30 cellular contexts compared by ENCODE assay signal in genomic region chr3:141681390-141681780, GRCh38. TPM values are rescaled to one million over a fixed set of nuclear protein-coding genes. Genes with fewer than 3 reads are reported as not detected.
DNase-seq lines count a peak whose midpoint lies in the region; ATAC-seq and TF ChIP-seq lines count a peak whose summit lies in the region.
"Had no signal": no experiment of that assay in that cellular context is flagged by ENCODE, and none has a peak within 500 bp of the region (broad histone marks: within the 10 kb centered on the region; RNA-seq: fewer than 3 reads in every experiment).

No MANE protein-coding gene starts in this region.

- H3K4me1 Mint-ChIP-seq in WTC11: peaks cover 59% of the 10 kb centered on the region
- peaks cover 21% of the 10 kb centered on the region for H3K4me1 Mint-ChIP-seq in nephron
- H3K4me1 Mint-ChIP-seq: neural progenitor cell had no signal

- H3K27ac Mint-ChIP-seq in WTC11 (peak overlapping the region; percentile 88; the same call in 1 of the 2 replicates), nephron (peak overlapping the region in 2 of 3 experiments; percentile 83 to 88)
- H3K27ac Mint-ChIP-seq: activated CD8-positive, alpha-beta memory T cell treated with anti-CD3 and anti-CD28 coated beads, Interleukin-2, amount 10 ng/mL, durations not matched to agents 7 days and 5 days; activated naive CD4-positive, alpha-beta T cell treated with anti-CD3 and anti-CD28 coated beads, Interleukin-2, amount 10 ng/mL, durations not matched to agents 7 days and 5 days; CD4-positive, alpha-beta T cell; immature natural killer cell; neural progenitor cell; progenitor cell of endocrine pancreas; stimulated activated naive CD8-positive, alpha-beta T cell treated with anti-CD3 and anti-CD28 coated beads, Interleukin-15, Interleukin-2, amounts not matched to agents 100 ng/mL and 50 ng/mL, for 24 hours had no signal

- no peaks in the 10 kb centered on the region for H3K27me3 ChIP-seq in DND-41 (ENCODE audit: insufficient read depth, low read length, poor library complexity)
- no peaks in the 10 kb centered on the region for H3K27me3 ChIP-seq in testis
- H3K27me3 ChIP-seq: colonic mucosa, esophagus muscularis mucosa, hepatocyte, neural progenitor cell, sigmoid colon, tibial artery had no signal

- CTCF ChIA-PET in WTC11 (lab: Charles Lee): interaction anchor here (1.7 kb wide), 1 partner anchor 36 kb away, joined by 12 read pairs; no protein-coding TSS in a partner anchor

- H3K4me2 ChIP-seq in DND-41 (ENCODE audit: insufficient read depth, low read length): peak overlapping the region; percentile 32; the same call in 1 of the 2 replicates
- H3K4me2 ChIP-seq: hepatocyte, neural progenitor cell had no signal

- H3K36me3 Mint-ChIP-seq in WTC11: peaks cover 10% of the 10 kb centered on the region
- no peaks in the 10 kb centered on the region for H3K36me3 Mint-ChIP-seq in nephron (ENCODE audit: low read depth)
- H3K36me3 Mint-ChIP-seq: activated CD8-positive, alpha-beta memory T cell treated with anti-CD3 and anti-CD28 coated beads, Interleukin-2, amount 10 ng/mL, durations not matched to agents 7 days and 5 days; activated naive CD4-positive, alpha-beta T cell treated with anti-CD3 and anti-CD28 coated beads, Interleukin-2, amount 10 ng/mL, durations not matched to agents 7 days and 5 days; immature natural killer cell; neural progenitor cell had no signal

- H3K27me3 Mint-ChIP-seq in WTC11 (ENCODE audit: low read depth) (no peaks in the 10 kb centered on the region), nephron (ENCODE audit: low read depth) (no peaks in the 10 kb centered on the region)
- H3K27me3 Mint-ChIP-seq: activated CD8-positive, alpha-beta memory T cell treated with anti-CD3 and anti-CD28 coated beads, Interleukin-2, amount 10 ng/mL, durations not matched to agents 7 days and 5 days; CD4-positive, alpha-beta T cell; effector memory CD8-positive, alpha-beta T cell; progenitor cell of endocrine pancreas had no signal

- H4K20me1 ChIP-seq in DND-41 (ENCODE audit: insufficient read depth, low read length): no peaks in the 10 kb centered on the region

- no peak overlapping the region for H3K4me3 ChIP-seq in DND-41 (ENCODE audit: low read depth in 1 of 2, low read length in 2 of 2)
- H3K4me3 ChIP-seq in testis: no peak overlapping the region
- H3K4me3 ChIP-seq: colonic mucosa, esophagus muscularis mucosa, hepatocyte, neural progenitor cell, sigmoid colon, tibial artery had no signal

- 61% methylated on average over 4 of the region's 4 CpGs for WGBS in testis, 2 donors

- H3K9me3 Mint-ChIP-seq in WTC11 (peaks cover 13% of the 10 kb centered on the region), nephron (peaks cover 5% of the 10 kb centered on the region)
- H3K9me3 Mint-ChIP-seq: activated naive CD4-positive, alpha-beta T cell treated with anti-CD3 and anti-CD28 coated beads, Interleukin-2, amount 10 ng/mL, durations not matched to agents 7 days and 5 days; activated T-cell treated with anti-CD3 and anti-CD28 coated beads, Interleukin-2, amount 50 U/mL, for 72 hours; CD4-positive, alpha-beta T cell; effector memory CD8-positive, alpha-beta T cell; immature natural killer cell had no signal

- H3K9me3 ChIP-seq in DND-41 (ENCODE audit: insufficient read depth, low read length, severe bottlenecking): no peaks in the 10 kb centered on the region
- no peaks in the 10 kb centered on the region for H3K9me3 ChIP-seq in testis
- H3K9me3 ChIP-seq: colonic mucosa, esophagus muscularis mucosa, sigmoid colon, tibial artery had no signal

- H3K36me3 ChIP-seq in DND-41 (ENCODE audit: insufficient read depth, low read length) (no peaks in the 10 kb centered on the region), testis (ENCODE audit: low read depth, missing control alignments) (no peaks in the 10 kb centered on the region)
- H3K36me3 ChIP-seq: colonic mucosa, esophagus muscularis mucosa, neural progenitor cell, sigmoid colon, tibial artery had no signal

- H3K4me3 Mint-ChIP-seq in WTC11 (peak overlapping the region; percentile 20; the same call in 1 of the 2 replicates), nephron (no peak overlapping the region)
- H3K4me3 Mint-ChIP-seq: activated CD8-positive, alpha-beta memory T cell treated with anti-CD3 and anti-CD28 coated beads, Interleukin-2, amount 10 ng/mL, durations not matched to agents 7 days and 5 days; activated naive CD4-positive, alpha-beta T cell treated with anti-CD3 and anti-CD28 coated beads, Interleukin-2, amount 10 ng/mL, durations not matched to agents 7 days and 5 days; activated T-cell treated with anti-CD3 and anti-CD28 coated beads, Interleukin-2, amount 50 U/mL, for 72 hours; CD4-positive, alpha-beta T cell; effector memory CD8-positive, alpha-beta T cell; neural progenitor cell; stimulated activated naive CD8-positive, alpha-beta T cell treated with anti-CD3 and anti-CD28 coated beads, Interleukin-15, Interleukin-2, amounts not matched to agents 100 ng/mL and 50 ng/mL, for 24 hours had no signal

- no peak for ATAC-seq in DND-41 (ENCODE audit: insufficient read depth, low read depth)
- no peak for ATAC-seq in WTC11
- ATAC-seq in HG02610 (IDR thresholded peaks at IDR 0.05; ENCODE audit: unreplicated experiment): no peak
- ATAC-seq: activated CD8-positive, alpha-beta memory T cell treated with anti-CD3 and anti-CD28 coated beads, Interleukin-2, amount 10 ng/mL, durations not matched to agents 7 days and 5 days; activated T-cell treated with anti-CD3 and anti-CD28 coated beads, Interleukin-2, amount 50 U/mL, for 72 hours; HepG2 had no signal

- POLR2A ChIA-PET in WTC11 (lab: Charles Lee): no interaction called here

- no peak overlapping the region for H3K9ac ChIP-seq in DND-41 (ENCODE audit: low read depth, low read length)
- H3K9ac ChIP-seq: neural progenitor cell had no signal

- H3K27ac ChIP-seq in DND-41 (ENCODE audit: low read length): no peak overlapping the region
- no peak overlapping the region for H3K27ac ChIP-seq in testis
- H3K27ac ChIP-seq: colonic mucosa, esophagus muscularis mucosa, hepatocyte, HL-60, neural progenitor cell, sigmoid colon, tibial artery had no signal

- H3K79me2 ChIP-seq in DND-41 (ENCODE audit: insufficient read depth, low read length): no peaks in the 10 kb centered on the region
- H3K79me2 ChIP-seq: hepatocyte had no signal

- DNase-seq in DND-41 (no peak), NCI-H1092 (lab: John Stamatoyannopoulos, UW) (peak; percentile 44), WTC11 (ENCODE audit: low spot score) (no peak), OCI-M2 (lab: John Stamatoyannopoulos, UW; ENCODE audit: unreplicated experiment) (no peak), NCI-H1694 (lab: John Stamatoyannopoulos, UW) (no peak), testis (no peak)
- DNase-seq: activated CD4-positive, alpha-beta T cell treated with anti-CD3 and anti-CD28 coated beads, Interleukin-2, amount 50 U/mL, for 1 hour; activated CD8-positive, alpha-beta memory T cell treated with anti-CD3 and anti-CD28 coated beads, Interleukin-2, amount 10 ng/mL, durations not matched to agents 7 days and 5 days; activated naive CD4-positive, alpha-beta T cell treated with anti-CD3 and anti-CD28 coated beads, Interleukin-2, amount 10 ng/mL, durations not matched to agents 7 days and 5 days; activated T-cell treated with anti-CD3 and anti-CD28 coated beads, Interleukin-2, amount 50 U/mL, for 72 hours; CD4-positive, alpha-beta T cell; colonic mucosa; DMS 273 treated with DMSO at 0.1 percent for 48 hours; effector memory CD8-positive, alpha-beta T cell; foreskin melanocyte; GOT3; NCI-H526; sigmoid colon; stimulated activated CD4-positive, alpha-beta T cell treated with anti-CD3 and anti-CD28 coated beads, Interleukin-15, amount 100 ng/mL, for 24 hours; tibial artery had no signal

- H2AFZ ChIP-seq in DND-41 (ENCODE audit: low read depth, low read length): no peak overlapping the region
- H2AFZ ChIP-seq: hepatocyte, neural progenitor cell had no signal

- H3K4me1 ChIP-seq in DND-41 (ENCODE audit: insufficient read depth, low read length): peaks cover 20% of the 10 kb centered on the region
- H3K4me1 ChIP-seq in testis: peaks cover 3% of the 10 kb centered on the region
- H3K4me1 ChIP-seq: colonic mucosa, neural progenitor cell had no signal

- TF ChIP-seq POLR2A in testis (IDR thresholded peaks at IDR 0.05): no peak

- intact Hi-C loops in testis (cut with DNase I; ENCODE audit: low total_unique reads): no loop called here

- TF ChIP-seq CTCF in DND-41 (IDR thresholded peaks at IDR 0.05; ENCODE audit: borderline replicate concordance, extremely low read depth, low read length, poor library complexity, severe bottlenecking) (no peak), WTC11 (IDR thresholded peaks at IDR 0.05) (no peak), nephron (IDR thresholded peaks at IDR 0.05; ENCODE audit: unreplicated experiment in 3 of 3) (no peak), testis (IDR thresholded peaks at IDR 0.05) (no peak)

TF ChIP-seq in WTC11, 78 proteins besides CTCF, POLR2A, EP300 and RAD21:
- TF ChIP-seq ZNF121 (CRISPR knock-in tag; IDR thresholded peaks at IDR 0.05) (no peak), TP53 (CRISPR knock-in tag; IDR thresholded peaks at IDR 0.05) (no peak), RORB (CRISPR knock-in tag; IDR thresholded peaks at IDR 0.05) (no peak), NFE2L1 (CRISPR knock-in tag; IDR thresholded peaks at IDR 0.05) (no peak), CREM (CRISPR knock-in tag; IDR thresholded peaks at IDR 0.05) (no peak), SMAD3 (CRISPR knock-in tag; IDR thresholded peaks at IDR 0.05; ENCODE audit: borderline replicate concordance) (no peak), ESRRA (CRISPR knock-in tag; IDR thresholded peaks at IDR 0.05; ENCODE audit: borderline replicate concordance) (no peak)

RNA-seq across cellular contexts. Expression of gene RNF7, which starts 56.7 kb away (rescaled TPM):
- 129 to 136 TPM (median 133 TPM) in 3 replicates for total RNA-seq in WTC11 (2021)
- 10 to 100 TPM; 60.7 to 69.9 TPM for total RNA-seq in testis
- 122 TPM for polyA plus RNA-seq in testis (ENCODE audit: insufficient read depth, low read depth, low replicate concordance)
